Comparison of ENCODE assay signal across 8 cellular contexts in the genomic region with DNA sequence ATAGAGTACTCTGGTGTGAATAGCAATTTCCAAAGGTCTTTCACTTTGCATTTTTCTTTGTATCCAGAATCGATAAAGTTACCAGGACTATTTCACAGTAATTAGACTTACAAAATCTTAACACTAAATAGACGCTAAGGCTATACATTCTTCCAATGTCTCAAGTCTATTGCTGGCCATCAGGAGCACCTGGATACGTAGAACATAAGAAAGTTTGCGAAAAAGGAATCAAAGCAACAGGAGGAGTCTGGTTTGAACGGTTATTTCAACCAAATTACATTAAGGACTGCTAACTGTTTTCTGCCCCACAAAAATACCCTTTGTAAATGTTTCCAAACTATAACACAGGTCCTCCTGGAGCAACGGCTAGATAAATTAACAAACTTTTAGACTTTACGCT. TPM values are rescaled to one million over a fixed set of nuclear protein-coding genes. Genes with fewer than 3 reads are reported as not detected.
DNase-seq lines count a peak whose midpoint lies in the region; ATAC-seq and TF ChIP-seq lines count a peak whose summit lies in the region.

No MANE protein-coding gene starts in this region.

- H3K27me3 Mint-ChIP-seq in T-cell = no peaks in the 10 kb centered on the region

- H2AFZ ChIP-seq in smooth muscle cell (ENCODE audit: low read depth) = no peak overlapping the region

- DNase-seq in DMS53 (lab: John Stamatoyannopoulos, UW) (peak; percentile 66), DMS53 treated with DMSO at 0.1 percent for 48 hours (lab: John Stamatoyannopoulos, UW; ENCODE audit: unreplicated experiment) (no peak), T-cell (peak in 1 of 34 experiments; percentile 3), fibroblast of villous mesenchyme (ENCODE audit: low read depth) (no peak), smooth muscle cell (lab: John Stamatoyannopoulos, UW; ENCODE audit: unreplicated experiment) (no peak), ecto neural progenitor cell (ENCODE audit: low spot score) (no peak), middle frontal gyrus (ENCODE audit: extremely low spot score, low spot score) (no peak)

- H3K4me1 Mint-ChIP-seq in T-cell = peaks cover 44 to 47% (median 46%) of the 10 kb centered on the region in 3 donors

- H3K4me1 ChIP-seq in smooth muscle cell (ENCODE audit: low read depth) = peaks cover 22% of the 10 kb centered on the region

- TF ChIP-seq CTCF in fibroblast of villous mesenchyme (IDR thresholded peaks at IDR 0.05; ENCODE audit: insufficient read depth, low read depth, low read length) (no peak), smooth muscle cell (IDR thresholded peaks at IDR 0.05; ENCODE audit: borderline replicate concordance, insufficient read depth, poor library complexity, severe bottlenecking) (no peak)

- ATAC-seq in T-cell (replicated peaks in 1 of 4) (no peak), HG02970 (IDR thresholded peaks at IDR 0.05; ENCODE audit: low FRiP score, unreplicated experiment) (no peak)

- no peaks in the 10 kb centered on the region for H3K9me3 ChIP-seq in smooth muscle cell (replicated peaks; ENCODE audit: low read depth)

- peaks cover under 1% of the 10 kb centered on the region for H3K36me3 ChIP-seq in smooth muscle cell (ENCODE audit: low read depth)

- peaks cover 11% of the 10 kb centered on the region for H3F3A ChIP-seq in smooth muscle cell (ENCODE audit: low read depth)

- peaks cover 40% of the 10 kb centered on the region for H3K79me2 ChIP-seq in smooth muscle cell (ENCODE audit: low read depth)

- H3K4me2 ChIP-seq in smooth muscle cell = peak overlapping the region; percentile 83

- H3K9me3 Mint-ChIP-seq in T-cell = no peaks in the 10 kb centered on the region

- H4K20me1 ChIP-seq in smooth muscle cell (ENCODE audit: low read depth) = peaks cover 29% of the 10 kb centered on the region

- CTCF ChIA-PET in T-cell (lab: Charles Lee) = interaction anchor here (0.8 to 1.7 kb wide), 10 partner anchors 29 to 205 kb away, joined by 3 to 18 read pairs (median 4); partner anchors contain the start of gene NFE2L2 (in 2 of the 2)

- peaks cover 17% of the 10 kb centered on the region for H3K36me3 Mint-ChIP-seq in T-cell

- H3K4me3 Mint-ChIP-seq in T-cell = peak overlapping the region; percentile 90 to 92 (median 92)

- H3K27me3 ChIP-seq in smooth muscle cell (ENCODE audit: low read depth) = no peaks in the 10 kb centered on the region

- H3K27ac ChIP-seq in smooth muscle cell (ENCODE audit: low read depth) = peak overlapping the region; percentile 98

- H3K27ac Mint-ChIP-seq in T-cell = peak overlapping the region; percentile 99

- POLR2A ChIA-PET in T-cell (lab: Charles Lee) = interaction anchor here (0.5 to 1.7 kb wide), 10 partner anchors 10 to 54 kb away, joined by 3 to 66 read pairs (median 4); partner anchors contain the start of gene NFE2L2 (in 1 of the 2)

- 81% methylated on average over 7 of the region's 7 CpGs for WGBS in smooth muscle cell (ENCODE audit: low lambda C conversion rate)

- H3K4me3 ChIP-seq in fibroblast of villous mesenchyme (ENCODE audit: low read depth, low read length) = peak overlapping the region; percentile 74
- H3K4me3 ChIP-seq in smooth muscle cell = peak overlapping the region; percentile 59

- H3K9ac ChIP-seq in smooth muscle cell (ENCODE audit: low read depth) = peak overlapping the region; percentile 96

RNA-seq across cellular contexts. Expression of gene HNRNPA3, which starts 1.4 kb away (rescaled TPM):
- total RNA-seq in T-cell = 100 to 1,000 TPM; 134 to 220 (median 151) TPM
- total RNA-seq in fibroblast of villous mesenchyme = 33.2 and 38.0 TPM in 2 replicates
- total RNA-seq in smooth muscle cell = 55.8 and 58.5 TPM in 2 replicates
- 40.3 and 59.6 TPM in 2 replicates for polyA plus RNA-seq in smooth muscle cell

RNA-seq across cellular contexts. Expression of gene NFE2L2, which starts 53.4 kb away (rescaled TPM):
- 10 to 100 TPM; 54.3 to 77.0 (median 73.8) TPM for total RNA-seq in T-cell
- total RNA-seq in fibroblast of villous mesenchyme = 48.3 and 78.6 TPM in 2 replicates
- 110 and 118 TPM in 2 replicates for total RNA-seq in smooth muscle cell
- 64.4 and 68.9 TPM in 2 replicates for polyA plus RNA-seq in smooth muscle cell
